In the genomic region with DNA sequence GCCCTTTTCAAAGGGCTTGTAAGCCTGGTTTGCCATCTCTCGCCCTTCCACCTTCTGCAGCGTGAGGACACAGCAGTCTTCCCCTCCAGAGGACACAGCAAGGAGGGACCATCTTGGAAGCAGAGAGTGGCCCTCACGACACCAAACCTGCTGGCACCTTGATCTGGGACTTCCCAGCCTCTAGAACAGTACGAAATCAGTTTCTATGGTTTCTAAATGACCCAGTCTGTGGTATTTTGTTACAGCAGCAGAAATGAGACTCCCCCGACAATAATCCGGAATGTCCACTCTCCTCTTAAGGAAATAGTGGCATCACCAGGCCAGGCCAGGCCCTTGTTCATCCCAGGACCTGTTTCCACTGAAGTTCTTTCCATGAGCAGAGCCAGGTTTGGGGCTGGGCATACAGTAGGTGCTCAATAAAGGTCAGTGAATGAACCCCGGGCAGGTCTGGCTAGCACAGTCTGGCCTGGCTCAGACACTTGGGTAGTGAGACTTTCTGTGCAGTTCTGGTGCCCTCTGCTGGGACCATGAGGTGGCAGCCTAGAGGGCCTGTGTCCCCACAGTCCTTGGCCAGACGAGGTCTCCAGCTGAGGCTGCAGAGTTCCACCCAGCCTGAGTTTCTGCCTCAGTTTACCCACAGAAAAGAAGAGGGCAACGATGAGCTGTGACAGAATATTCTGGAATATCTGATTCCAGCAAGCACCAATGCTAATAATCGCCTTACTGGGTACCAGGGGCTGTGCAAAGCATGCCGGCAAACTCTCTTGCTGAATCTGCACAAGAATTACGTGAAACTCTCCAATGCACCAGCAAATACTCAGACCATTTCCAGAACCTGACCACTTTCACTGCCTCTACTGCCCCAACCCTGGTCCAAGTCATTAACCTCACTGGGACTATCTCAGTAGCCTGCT, we compare ENCODE assay signal across 8 cellular contexts. TPM values are rescaled to one million over a fixed set of nuclear protein-coding genes. Genes with fewer than 3 reads are reported as not detected.
DNase-seq lines count a peak whose midpoint lies in the region; ATAC-seq and TF ChIP-seq lines count a peak whose summit lies in the region.

No MANE protein-coding gene starts in this region.

- ATAC-seq in HG03135 (IDR thresholded peaks at IDR 0.05; ENCODE audit: unreplicated experiment) = peak; percentile 74

- H3K27ac Mint-ChIP-seq in endodermal cell = no peak overlapping the region

- H3K27ac ChIP-seq in endodermal cell (ENCODE audit: low read depth, low read length) (no peak overlapping the region), mucosa of rectum (ENCODE audit: low read depth in 2 of 2, low read length in 2 of 2) (peak overlapping the region; percentile 35 to 59)

- H3K9me3 ChIP-seq in endodermal cell (ENCODE audit: control insufficient read depth, low read length) = no peaks in the 10 kb centered on the region
- H3K9me3 ChIP-seq in mucosa of rectum (ENCODE audit: control insufficient read depth in 2 of 2, low read length in 2 of 2) = no peaks in the 10 kb centered on the region

- H3K4me3 ChIP-seq in endodermal cell (ENCODE audit: low read length) (no peak overlapping the region), mucosa of rectum (ENCODE audit: low read length in 2 of 2) (no peak overlapping the region)

- no peaks in the 10 kb centered on the region for H3K36me3 Mint-ChIP-seq in endodermal cell (ENCODE audit: low read depth)

- H3K4me3 Mint-ChIP-seq in endodermal cell = no peak overlapping the region

- peak; percentile 90 for TF ChIP-seq CTCF in endodermal cell (conservative IDR thresholded peaks at IDR 0.05)

- DNase-seq in NCI-H2107 (lab: John Stamatoyannopoulos, UW) (peak; percentile 34), NCI-H2107 treated with DMSO at 0.1 percent for 48 hours (lab: John Stamatoyannopoulos, UW; ENCODE audit: unreplicated experiment) (no peak), NCI-H748 (lab: John Stamatoyannopoulos, UW; ENCODE audit: unreplicated experiment) (peak; percentile 56), endodermal cell (peak; percentile 94)
- peak; percentile 46 to 57 for DNase-seq in activated CD8-positive, alpha-beta memory T cell treated with anti-CD3 and anti-CD28 coated beads for 1 hour (ENCODE audit: extremely low read depth in 1 of 2, low read depth in 1 of 2)
- DNase-seq in stimulated activated CD8-positive, alpha-beta memory T cell treated with anti-CD3 and anti-CD28 coated beads, Interleukin-7, amount 100 ng/mL, for 1 hour (ENCODE audit: low read depth in 2 of 2) = peak; percentile 39 to 49

- H3K4me1 Mint-ChIP-seq in endodermal cell = no peaks in the 10 kb centered on the region

- H3K4me1 ChIP-seq in endodermal cell (ENCODE audit: control insufficient read depth, insufficient read depth, low read length) (no peaks in the 10 kb centered on the region), mucosa of rectum (ENCODE audit: control insufficient read depth in 2 of 2, insufficient read depth in 2 of 2, low read length in 2 of 2) (peaks cover 20 to 22% of the 10 kb centered on the region in 2 donors)

- no peaks in the 10 kb centered on the region for H3K9me3 Mint-ChIP-seq in endodermal cell

- no peaks in the 10 kb centered on the region for H3K36me3 ChIP-seq in endodermal cell (ENCODE audit: control insufficient read depth, insufficient read depth, low read length)
- H3K36me3 ChIP-seq in mucosa of rectum (ENCODE audit: control insufficient read depth in 2 of 2, insufficient read depth in 2 of 2, low read length in 2 of 2) = no peaks in the 10 kb centered on the region

- H3K27me3 Mint-ChIP-seq in endodermal cell (ENCODE audit: insufficient read depth) = no peaks in the 10 kb centered on the region

- H3K27me3 ChIP-seq in endodermal cell (ENCODE audit: control insufficient read depth, insufficient read depth, low read length, poor library complexity, severe bottlenecking) (no peaks in the 10 kb centered on the region), mucosa of rectum (ENCODE audit: control insufficient read depth in 2 of 2, insufficient read depth in 2 of 2, low read length in 2 of 2) (no peaks in the 10 kb centered on the region)

- H3K9ac ChIP-seq in endodermal cell (ENCODE audit: extremely low read depth, low read length, poor library complexity, severe bottlenecking) = no peak overlapping the region
- peak overlapping the region in 1 of 2 donors; percentile 8 for H3K9ac ChIP-seq in mucosa of rectum (ENCODE audit: low read depth in 1 of 2, low read length in 2 of 2)

- 69 to 71% methylated on average over 12 of the region's 12 CpGs for WGBS in endodermal cell (ENCODE audit: insufficient coverage in 1 of 2, insufficient read length in 1 of 2), 2 experiments

RNA-seq across cellular contexts. Expression of a gene that starts 14.0 kb away (rescaled TPM):
- 1 to 10 TPM; 5.4 to 6.0 TPM for total RNA-seq in endodermal cell
- 4.1 TPM for polyA plus RNA-seq in endodermal cell (2013, experiment 1 of 2)
- 4.3 TPM for polyA plus RNA-seq in endodermal cell (2013, experiment 2 of 2)

RNA-seq across cellular contexts. Expression of a gene that starts 22.8 kb away (rescaled TPM):
- total RNA-seq in endodermal cell = 10 to 100 TPM; 17.5 to 19.9 TPM
- 8.8 TPM for polyA plus RNA-seq in endodermal cell (2013, experiment 1 of 2)
- polyA plus RNA-seq in endodermal cell (2013, experiment 2 of 2) = 9.8 TPM

RNA-seq across cellular contexts. Expression of a gene that starts 28.2 kb away (rescaled TPM):
- total RNA-seq in endodermal cell = 100 to 1,000 TPM; 136 to 149 TPM
- polyA plus RNA-seq in endodermal cell (2013, experiment 1 of 2) = 145 TPM
- 144 TPM for polyA plus RNA-seq in endodermal cell (2013, experiment 2 of 2)

RNA-seq across cellular contexts. Expression of a gene that starts 56.3 kb away (rescaled TPM):
- total RNA-seq in endodermal cell = 10 to 100 TPM; 22.7 to 24.1 TPM
- 28.1 TPM for polyA plus RNA-seq in endodermal cell (2013, experiment 1 of 2)
- 28.9 TPM for polyA plus RNA-seq in endodermal cell (2013, experiment 2 of 2)
